Comparison of ENCODE assay signal across 29 cellular contexts in the genomic region with DNA sequence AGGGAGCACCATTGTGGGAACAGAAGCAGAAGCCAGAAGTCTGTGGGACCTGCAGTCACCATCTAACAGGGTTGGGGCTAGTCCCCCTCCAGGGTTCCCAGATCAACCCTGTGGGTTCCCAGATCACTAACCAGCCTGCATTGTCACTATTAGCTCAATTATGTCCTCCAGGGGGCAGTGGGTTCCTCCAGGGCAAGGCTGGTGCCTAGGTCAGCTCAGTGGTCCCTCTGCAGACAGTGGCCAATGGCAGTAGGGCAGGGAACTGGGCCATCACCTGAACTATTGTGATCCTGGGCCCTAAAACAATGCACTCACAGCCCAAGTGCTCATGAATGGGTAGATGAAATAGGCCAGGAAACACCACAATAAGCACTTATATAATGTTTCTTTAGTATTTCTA. TPM values are rescaled to one million over a fixed set of nuclear protein-coding genes. Genes with fewer than 3 reads are reported as not detected.
DNase-seq lines count a peak whose midpoint lies in the region; ATAC-seq, FAIRE-seq and TF ChIP-seq lines count a peak whose summit lies in the region.
"Had no signal": no experiment of that assay in that cellular context is flagged by ENCODE, and none has a peak within 500 bp of the region (broad histone marks: within the 10 kb centered on the region; RNA-seq: fewer than 3 reads in every experiment).

No MANE protein-coding gene starts in this region.

- H3K9ac ChIP-seq in K562 (ENCODE audit: insufficient read depth in 1 of 2, low read depth in 2 of 2, low read length in 2 of 2) (no peak overlapping the region), neural progenitor cell (no peak overlapping the region)
- H3K9ac ChIP-seq: KMS-11 had no signal

- TF ChIP-seq CTCF in GM12873 (IDR thresholded peaks at IDR 0.05; ENCODE audit: insufficient read depth, low read depth, low read length, missing control alignments) (peak; percentile 16), K562 (IDR thresholded peaks at IDR 0.05 in 2 of 3, conservative IDR thresholded peaks at IDR 0.05 in 1 of 3; ENCODE audit: insufficient read depth in 2 of 3, low read depth in 1 of 3, low read length in 3 of 3) (peak; percentile 33 to 73 (median 37); a peak in 5 of 6 replicates), neural progenitor cell (IDR thresholded peaks at IDR 0.05) (peak; percentile 8)

- no peak overlapping the region for H3K4me2 ChIP-seq in K562 (ENCODE audit: insufficient read depth, low read length)
- no peak overlapping the region for H3K4me2 ChIP-seq in neural progenitor cell
- H3K4me2 ChIP-seq: KMS-11 had no signal

- H3K4me3 Mint-ChIP-seq in neural progenitor cell, result no peak overlapping the region

- no peaks in the 10 kb centered on the region for H4K20me1 ChIP-seq in K562 (replicated peaks; ENCODE audit: control insufficient read depth, insufficient read depth, low read length)
- H4K20me1 ChIP-seq in neural progenitor cell (ENCODE audit: low read depth), result no peaks in the 10 kb centered on the region

- H3K4me1 ChIP-seq in K562 (replicated peaks in 1 of 2; ENCODE audit: control insufficient read depth in 2 of 2, insufficient read depth in 2 of 2, low read length in 2 of 2) (no peaks in the 10 kb centered on the region), neural progenitor cell (peaks cover 12% of the 10 kb centered on the region), right cardiac atrium (ENCODE audit: control insufficient read depth, insufficient read depth, low read length) (no peaks in the 10 kb centered on the region)

- H3K27me3 ChIP-seq in K562 (ENCODE audit: control insufficient read depth in 2 of 2, insufficient read depth in 2 of 2, low read length in 2 of 2), result peaks cover 0 to 10% of the 10 kb centered on the region in 2 experiments; a peak in 3 of 5 replicates
- no peaks in the 10 kb centered on the region for H3K27me3 ChIP-seq in neural progenitor cell
- H3K27me3 ChIP-seq in right cardiac atrium (ENCODE audit: control insufficient read depth, insufficient read depth), result no peaks in the 10 kb centered on the region
- H3K27me3 ChIP-seq: hepatocyte had no signal

- in situ Hi-C loops in K562 (cut with MboI), result no loop called here

- POLR2A ChIA-PET in K562 (lab: Yijun Ruan, JAX), result no interaction called here

- H3K27ac ChIP-seq in K562 (ENCODE audit: extremely low read depth, low read depth, low read length) (no peak overlapping the region), neural progenitor cell (no peak overlapping the region), right cardiac atrium (ENCODE audit: low read length) (no peak overlapping the region)
- H3K27ac ChIP-seq: KMS-11, thoracic aorta had no signal

- H3K36me3 Mint-ChIP-seq in neural progenitor cell, result no peaks in the 10 kb centered on the region

- intact Hi-C loops in K562 (cut with micrococcal nuclease), result no loop called here
- intact Hi-C loops in right cardiac atrium (cut with DNase I), result no loop called here

- no peaks in the 10 kb centered on the region for H3F3A ChIP-seq in neural progenitor cell (ENCODE audit: low read depth)

- no TSS peak for BruUV-seq in K562 (replicated peaks; lab: Mats Ljungman, UMichigan)

- H3K79me2 ChIP-seq in K562 (ENCODE audit: control insufficient read depth, insufficient read depth, low read length), result no peaks in the 10 kb centered on the region
- no peaks in the 10 kb centered on the region for H3K79me2 ChIP-seq in neural progenitor cell (ENCODE audit: low read depth)
- H3K79me2 ChIP-seq: hepatocyte had no signal

- H3K36me3 ChIP-seq in K562 (ENCODE audit: control insufficient read depth, insufficient read depth, low read length) (no peaks in the 10 kb centered on the region), neural progenitor cell (no peaks in the 10 kb centered on the region)
- H3K36me3 ChIP-seq: thoracic aorta had no signal

- peaks cover 2% of the 10 kb centered on the region for H3K27me3 Mint-ChIP-seq in neural progenitor cell (ENCODE audit: insufficient read depth, low read depth)

- no peaks in the 10 kb centered on the region for H3K9me1 ChIP-seq in K562 (ENCODE audit: control insufficient read depth, insufficient read depth, low read length)

- H2AFZ ChIP-seq in K562 (ENCODE audit: low read depth, low read length), result no peak overlapping the region
- no peak overlapping the region for H2AFZ ChIP-seq in neural progenitor cell (replicated peaks)
- H2AFZ ChIP-seq: hepatocyte had no signal

- no peak for FAIRE-seq in K562 (lab: Jason Lieb, UNC)
- FAIRE-seq: colon, frontal cortex, keratinocyte had no signal

- CTCF ChIA-PET in K562 (lab: Yijun Ruan, JAX; ENCODE audit: low intra/inter-chr PET ratio), result no interaction called here

- ATAC-seq in K562 (peak; percentile 87), HG03565 (IDR thresholded peaks at IDR 0.05; ENCODE audit: unreplicated experiment) (no peak), GM21786 (IDR thresholded peaks at IDR 0.05; ENCODE audit: unreplicated experiment) (no peak), right cardiac atrium (no peak)
- ATAC-seq: esophagus mucosa; mucosa of descending colon; stimulated activated naive CD8-positive, alpha-beta T cell treated with anti-CD3 and anti-CD28 coated beads, Interleukin-15, Interleukin-2, amounts not matched to agents 100 U/mL and 50 U/mL, for 24 hours had no signal

- H3K4me3 ChIP-seq in K562 (no peak overlapping the region), neural progenitor cell (no peak overlapping the region), right cardiac atrium (ENCODE audit: low read length) (no peak overlapping the region)
- H3K4me3 ChIP-seq: hepatocyte, mucosa of descending colon, thoracic aorta had no signal

- no peaks in the 10 kb centered on the region for H3K9me3 Mint-ChIP-seq in neural progenitor cell

- no peaks in the 10 kb centered on the region for H3K9me3 ChIP-seq in K562 (replicated peaks; ENCODE audit: control insufficient read depth, insufficient read depth, low read depth, low read length)
- no peaks in the 10 kb centered on the region for H3K9me3 ChIP-seq in neural progenitor cell (ENCODE audit: low read depth)
- H3K9me3 ChIP-seq in right cardiac atrium (ENCODE audit: control insufficient read depth, low read length), result no peaks in the 10 kb centered on the region
- H3K9me3 ChIP-seq: mucosa of descending colon, thoracic aorta had no signal

- TF ChIP-seq POLR2A in K562 (conservative IDR thresholded peaks at IDR 0.05), result no peak

- peak in 1 of 2 experiments; percentile 35; a peak in 2 of 4 replicates for TF ChIP-seq RAD21 in K562 (CRISPR knock-in tag; conservative IDR thresholded peaks at IDR 0.05 in 1 of 2, IDR thresholded peaks at IDR 0.05 in 1 of 2)

- no peak for TF ChIP-seq EP300 in K562 (IDR thresholded peaks at IDR 0.05; ENCODE audit: low read length)

- DNase-seq in HT1080 (ENCODE audit: low read depth), result peak; percentile 30
- peak; percentile 16 to 31 (median 25) for DNase-seq in K562 (ENCODE audit: extremely low read depth in 1 of 4, low spot score in 3 of 4)
- DNase-seq in neural progenitor cell (ENCODE audit: low spot score), result no peak
- DNase-seq in right cardiac atrium, result no peak
- DNase-seq: activated CD4-positive, alpha-beta T cell treated with anti-CD3 and anti-CD28 coated beads for 4 hours; activated naive CD4-positive, alpha-beta T cell treated with Interleukin-2 at 50 U/mL for 16 hours; activated T-cell treated with anti-CD3 and anti-CD28 coated beads, Interleukin-2, amount 50 U/mL, for 48 hours; amniotic stem cell; DMS 273 treated with DMSO at 0.1 percent for 48 hours; effector memory CD4-positive, alpha-beta T cell; GF-D8; mucosa of descending colon; NCI-H1694; NCI-H510A; posterior cingulate gyrus; RPMI8226; stimulated activated CD4-positive, alpha-beta T cell treated with anti-CD3 and anti-CD28 coated beads, Interleukin-15, amount 100 ng/mL, for 24 hours; stimulated activated naive CD8-positive, alpha-beta T cell treated with anti-CD3 and anti-CD28 coated beads, Interleukin-15, Interleukin-2, amounts not matched to agents 100 U/mL and 50 U/mL, for 24 hours; T-helper 2 cell had no signal

- no peak overlapping the region for H3K27ac Mint-ChIP-seq in neural progenitor cell

- H3K4me1 Mint-ChIP-seq in neural progenitor cell, result no peaks in the 10 kb centered on the region

TF ChIP-seq in K562, 482 proteins besides CTCF, POLR2A, EP300 and RAD21 (continues in another document):
- TF ChIP-seq ZNF124 (CRISPR knock-in tag; IDR thresholded peaks at IDR 0.05) (no peak), JUN (IDR thresholded peaks at IDR 0.05; ENCODE audit: borderline replicate concordance, low read depth, low read length) (no peak), JUN (CRISPR knock-in tag; IDR thresholded peaks at IDR 0.05; ENCODE audit: borderline replicate concordance) (no peak)

RNA-seq across cellular contexts. Expression of a gene that starts 18.8 kb away (rescaled TPM):
- 537 and 633 TPM in 2 replicates for total RNA-seq in HT1080 (2014; rRNA removed; shearing (Covaris generic))
- polyA plus RNA-seq in HT1080 (2015; cell fraction: cytosol; rRNA removed), result 229 and 233 TPM in 2 replicates
- 137 and 143 TPM in 2 replicates for polyA plus RNA-seq in HT1080 (2015; cell fraction: nucleus; rRNA removed)
- not detected in 2 replicates for total RNA-seq in K562 (2011; cell fraction: chromatin; rRNA removed; ENCODE audit: low replicate concordance)
- total RNA-seq in K562 (2011; cell fraction: nucleolus; rRNA removed), result 0.13 TPM in 1 of 2 replicates, not detected in the other
- not detected in 2 replicates for total RNA-seq in K562 (2011; cell fraction: nucleoplasm; rRNA removed)
- 0.05 and 0.16 TPM in 2 replicates for total RNA-seq in K562 (2014; rRNA removed)
- total RNA-seq in K562 (2014; rRNA removed; fragmentation: Illumina TruSeq; extraction: Trizol), result 0.11 and 0.16 TPM in 2 replicates
- 0.14 and 0.23 TPM in 2 replicates for total RNA-seq in K562 (2015; rRNA removed; fragmentation: Illumina TruSeq; extraction: Trizol)
- 0.51 and 0.58 TPM in 2 replicates for total RNA-seq in K562 (2021)
- not detected in 2 replicates for polyA plus RNA-seq in K562 (2011; rRNA removed)
- 0.03 and 0.12 TPM in 2 replicates for polyA plus RNA-seq in K562 (2011; cell fraction: cytosol; rRNA removed)
- 0.06 TPM in 1 of 2 replicates, not detected in the other for polyA plus RNA-seq in K562 (2011; cell fraction: nucleus; rRNA removed)
- polyA plus RNA-seq in K562 (2012), result 0.33 and 0.69 TPM in 2 replicates
- 0.19 and 0.24 TPM in 2 replicates for polyA plus RNA-seq in K562 (2014; fragmentation: Illumina TruSeq; extraction: Trizol)
- polyA plus RNA-seq in K562 (2014; fragmentation: Nextera tagmentation; extraction: Ambion mirVana), result under 1 TPM; 0.04 to 0.11 TPM
- polyA plus RNA-seq in K562 (2014; rRNA removed), result 0.03 TPM in 1 of 2 replicates, not detected in the other
- 0.03 TPM in 1 of 2 replicates, not detected in the other for polyA minus RNA-seq in K562 (2011; rRNA and poly(A)+ RNA removed)
- polyA minus RNA-seq in K562 (2011; cell fraction: cytosol; rRNA and poly(A)+ RNA removed), result 2.6 and 3.0 TPM in 2 replicates
- polyA minus RNA-seq in K562 (2011; cell fraction: nucleus; rRNA and poly(A)+ RNA removed), result 0.13 and 0.33 TPM in 2 replicates
- 266 and 282 TPM in 2 replicates for total RNA-seq in neural progenitor cell (ENCODE audit: low replicate concordance)
- total RNA-seq in right cardiac atrium, result 10 to 100 TPM; 14.5 to 79.9 (median 28.5) TPM
- polyA plus RNA-seq in right cardiac atrium, result 19.7 TPM

Comparison
In these comparisons a context has a peak if more than half of its experiments do, and no peak if none do; other contexts are left out.
1. DNase-seq: peak in HT1080 (single experiment) and K562 (4 of 4); none in neural progenitor cell (single experiment) and right cardiac atrium (0 of 3).
2. RNA of a gene that starts 18.8 kb away (total RNA-seq): 537 to 633 TPM in HT1080, 266 to 282 TPM in neural progenitor cell and 14.5 to 79.9 TPM in right cardiac atrium; 0.05 to 0.58 TPM in K562; every median in the first group is over 4 times any median in the second.
3. Peak in every context shown above with its lines, with median percentiles within 50 percentile points of each other: CTCF ChIP-seq.